Comparison of ENCODE assay signal across 9 cellular contexts in the genomic region with DNA sequence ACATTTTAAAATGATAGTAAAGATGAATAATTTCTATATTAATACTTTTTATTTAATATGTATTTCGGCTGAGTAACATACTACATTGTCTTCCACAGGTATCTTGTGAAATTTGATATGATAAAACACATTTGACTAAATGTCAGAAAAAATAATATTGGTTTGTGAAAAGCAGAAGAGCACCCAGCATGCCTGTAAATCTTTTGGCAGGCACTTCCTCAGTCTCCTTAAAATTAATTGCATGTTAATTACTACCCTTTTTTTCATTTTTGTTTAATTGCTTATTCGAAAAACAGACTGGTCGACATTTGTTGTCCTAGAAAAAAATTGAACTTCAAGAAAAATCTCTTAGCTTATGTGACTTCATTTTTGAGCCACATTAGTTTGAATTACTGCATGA. TPM values are rescaled to one million over a fixed set of nuclear protein-coding genes. Genes with fewer than 3 reads are reported as not detected.
DNase-seq lines count a peak whose midpoint lies in the region; ATAC-seq and TF ChIP-seq lines count a peak whose summit lies in the region.
"Had no signal": no experiment of that assay in that cellular context is flagged by ENCODE, and none has a peak within 500 bp of the region (broad histone marks: within the 10 kb centered on the region; RNA-seq: fewer than 3 reads in every experiment).

No MANE protein-coding gene starts in this region.

- H3K27me3 ChIP-seq in SK-N-SH (ENCODE audit: insufficient read depth) (no peaks in the 10 kb centered on the region), SU-DHL-6 (ENCODE audit: low read length) (no peaks in the 10 kb centered on the region), gastroesophageal sphincter (no peaks in the 10 kb centered on the region)

- peak overlapping the region; percentile 89 for H3K27ac Mint-ChIP-seq in stimulated activated effector memory CD8-positive, alpha-beta T cell treated with anti-CD3 and anti-CD28 coated beads, Interleukin-12 subunit alpha, Interleukin-12 subunit beta, amount 100 ng/mL, for 72 hours

- H3K9ac ChIP-seq in SK-N-SH: peak overlapping the region; percentile 90; the same call in 1 of the 2 replicates
- H3K9ac ChIP-seq in SU-DHL-6 (ENCODE audit: low read length): peak overlapping the region; percentile 55

- H3K4me3 ChIP-seq in SK-N-SH (ENCODE audit: low read depth in 2 of 2, low read length in 1 of 2) (peak overlapping the region; percentile 58 to 66; a peak in 3 of 4 replicates), SU-DHL-6 (ENCODE audit: insufficient read depth, low read length, poor library complexity, severe bottlenecking) (peak overlapping the region; percentile 58), gastroesophageal sphincter (peak overlapping the region in 1 of 2 donors; percentile 51)

- H3K36me3 ChIP-seq in SK-N-SH (replicated peaks in 1 of 2; ENCODE audit: control insufficient read depth in 1 of 2, insufficient read depth in 2 of 2, low read length in 1 of 2): no peaks in the 10 kb centered on the region
- no peaks in the 10 kb centered on the region; the same call in 1 of the 2 replicates for H3K36me3 ChIP-seq in SU-DHL-6 (ENCODE audit: low read length)
- H3K36me3 ChIP-seq in gastroesophageal sphincter: no peaks in the 10 kb centered on the region

- H3K9me2 ChIP-seq in SK-N-SH (no peaks in the 10 kb centered on the region), SU-DHL-6 (replicated peaks; ENCODE audit: insufficient read depth, low read length) (no peaks in the 10 kb centered on the region)

- WGBS in SK-N-SH (ENCODE audit: low lambda C conversion rate): 39% methylated on average over 3 of the region's 3 CpGs
- WGBS in gastroesophageal sphincter (ENCODE audit: low coverage in 1 of 2), 2 donors: 40 to 42% methylated on average over 3 of the region's 3 CpGs

- H3K27ac ChIP-seq in SK-N-SH (ENCODE audit: low read depth in 2 of 2, low read length in 1 of 2) (peak overlapping the region; percentile 93 to 99), SU-DHL-6 (ENCODE audit: low read depth, low read length) (peak overlapping the region; percentile 83), gastroesophageal sphincter (peak overlapping the region in 3 of 4 donors; percentile 81 to 90 (median 85))

- DNase-seq in SK-N-SH: no peak
- DNase-seq in stimulated activated effector memory CD8-positive, alpha-beta T cell treated with anti-CD3 and anti-CD28 coated beads, Interleukin-12 subunit alpha, Interleukin-12 subunit beta, amount 100 ng/mL, for 72 hours (ENCODE audit: low spot score in 2 of 2): no peak
- DNase-seq in stimulated activated naive CD4-positive, alpha-beta T cell (lab: John Stamatoyannopoulos, UW): no peak
- DNase-seq in stimulated activated CD4-positive, alpha-beta T cell treated with anti-CD3 and anti-CD28 coated beads, Interleukin-4, amount 100 ng/mL, for 1 hour: no peak
- DNase-seq: activated gamma-delta T cell had no signal

- peak overlapping the region; percentile 66; the same call in 1 of the 2 replicates for H3K4me2 ChIP-seq in SK-N-SH
- H3K4me2 ChIP-seq in SU-DHL-6 (ENCODE audit: low read depth, low read length, poor library complexity, severe bottlenecking): peak overlapping the region; percentile 91

- H3K36me3 Mint-ChIP-seq in stimulated activated effector memory CD8-positive, alpha-beta T cell treated with anti-CD3 and anti-CD28 coated beads, Interleukin-12 subunit alpha, Interleukin-12 subunit beta, amount 100 ng/mL, for 72 hours: peaks cover 8% of the 10 kb centered on the region

- H3K4me1 ChIP-seq in SK-N-SH (ENCODE audit: control insufficient read depth in 1 of 2, insufficient read depth in 2 of 2, low read depth in 1 of 2, low read length in 1 of 2): peaks cover 31 to 38% of the 10 kb centered on the region in 2 experiments; a peak in 3 of 4 replicates
- H3K4me1 ChIP-seq in gastroesophageal sphincter: peaks cover 2 to 77% (median 6%) of the 10 kb centered on the region in 3 donors

- H3K9me3 ChIP-seq in SK-N-SH (no peaks in the 10 kb centered on the region), SU-DHL-6 (ENCODE audit: insufficient read depth, low read length) (no peaks in the 10 kb centered on the region), gastroesophageal sphincter (no peaks in the 10 kb centered on the region)

- peaks cover 13% of the 10 kb centered on the region for H3K4me1 Mint-ChIP-seq in stimulated activated effector memory CD8-positive, alpha-beta T cell treated with anti-CD3 and anti-CD28 coated beads, Interleukin-12 subunit alpha, Interleukin-12 subunit beta, amount 100 ng/mL, for 72 hours

- no peak overlapping the region for H3K4me3 Mint-ChIP-seq in stimulated activated effector memory CD8-positive, alpha-beta T cell treated with anti-CD3 and anti-CD28 coated beads, Interleukin-12 subunit alpha, Interleukin-12 subunit beta, amount 100 ng/mL, for 72 hours

- H3F3A ChIP-seq in SK-N-SH (replicated peaks; ENCODE audit: insufficient read depth) (peaks cover 52% of the 10 kb centered on the region), SU-DHL-6 (ENCODE audit: insufficient read depth) (peaks cover 24% of the 10 kb centered on the region)

- ATAC-seq in SK-N-SH treated with all-trans-retinoic acid at 6 μM for 48 hours (no peak), gastroesophageal sphincter (no peak), GM18861 (IDR thresholded peaks at IDR 0.05; ENCODE audit: unreplicated experiment) (no peak)
- no peak for ATAC-seq in stimulated activated effector memory CD8-positive, alpha-beta T cell treated with anti-CD3 and anti-CD28 coated beads, Interleukin-12 subunit alpha, Interleukin-12 subunit beta, amount 100 ng/mL, for 72 hours

- H2AFZ ChIP-seq in SK-N-SH (ENCODE audit: low read depth) (no peak overlapping the region), SU-DHL-6 (ENCODE audit: low read depth, low read length, severe bottlenecking) (no peak overlapping the region)

- H3K79me2 ChIP-seq in SK-N-SH (ENCODE audit: insufficient read depth): peaks cover 65% of the 10 kb centered on the region
- H3K79me2 ChIP-seq in SU-DHL-6 (ENCODE audit: insufficient read depth, low read length): peaks cover 63% of the 10 kb centered on the region

- no peak for TF ChIP-seq CTCF in SK-N-SH (IDR thresholded peaks at IDR 0.05)
- no peak for TF ChIP-seq CTCF in SU-DHL-6 (IDR thresholded peaks at IDR 0.05; ENCODE audit: insufficient read depth, low read length, poor library complexity, severe bottlenecking)
- no peak for TF ChIP-seq CTCF in gastroesophageal sphincter (IDR thresholded peaks at IDR 0.05)

- TF ChIP-seq RAD21 in SK-N-SH (IDR thresholded peaks at IDR 0.05; ENCODE audit: low read length): no peak

- CTCF ChIA-PET in SK-N-SH (lab: Yijun Ruan, JAX): interaction anchor here (1.1 to 5.1 kb wide), 3 partner anchors 41 to 150 kb away, joined by 4 to 19 read pairs (median 6); a partner anchor contains a TSS

- H4K20me1 ChIP-seq in SK-N-SH (ENCODE audit: insufficient read depth) (no peaks in the 10 kb centered on the region), SU-DHL-6 (ENCODE audit: low read depth, low read length) (no peaks in the 10 kb centered on the region)

- POLR2A ChIA-PET in SK-N-SH (lab: Yijun Ruan, JAX): interaction anchor here (0.8 to 1.8 kb wide), 2 partner anchors 97 to 365 kb away, joined by 3 to 4 read pairs; a partner anchor contains a TSS

- no peaks in the 10 kb centered on the region for H3K9me3 Mint-ChIP-seq in stimulated activated effector memory CD8-positive, alpha-beta T cell treated with anti-CD3 and anti-CD28 coated beads, Interleukin-12 subunit alpha, Interleukin-12 subunit beta, amount 100 ng/mL, for 72 hours

- no peak for TF ChIP-seq POLR2A in gastroesophageal sphincter (IDR thresholded peaks at IDR 0.05)

- TF ChIP-seq EP300 in SK-N-SH (IDR thresholded peaks at IDR 0.05; ENCODE audit: borderline replicate concordance in 1 of 2, low read depth in 1 of 2, low read length in 1 of 2): no peak
- TF ChIP-seq EP300 in gastroesophageal sphincter (IDR thresholded peaks at IDR 0.05): no peak

TF ChIP-seq in SK-N-SH, 30 proteins besides CTCF, POLR2A, EP300 and RAD21 (continues in another document):
- TF ChIP-seq SIN3A (IDR thresholded peaks at IDR 0.05; ENCODE audit: borderline replicate concordance, low read depth, low read length) (no peak), TEAD4 (IDR thresholded peaks at IDR 0.05; ENCODE audit: borderline replicate concordance, insufficient read depth) (no peak), NFIC (IDR thresholded peaks at IDR 0.05; ENCODE audit: borderline replicate concordance) (no peak), FOXJ3 (CRISPR knock-in tag; IDR thresholded peaks at IDR 0.05) (no peak)
- TF ChIP-seq, protein P1, sequence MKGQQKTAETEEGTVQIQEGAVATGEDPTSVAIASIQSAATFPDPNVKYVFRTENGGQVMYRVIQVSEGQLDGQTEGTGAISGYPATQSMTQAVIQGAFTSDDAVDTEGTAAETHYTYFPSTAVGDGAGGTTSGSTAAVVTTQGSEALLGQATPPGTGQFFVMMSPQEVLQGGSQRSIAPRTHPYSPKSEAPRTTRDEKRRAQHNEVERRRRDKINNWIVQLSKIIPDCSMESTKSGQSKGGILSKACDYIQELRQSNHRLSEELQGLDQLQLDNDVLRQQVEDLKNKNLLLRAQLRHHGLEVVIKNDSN (IDR thresholded peaks at IDR 0.05; ENCODE audit: borderline replicate concordance, low read depth): no peak

TF ChIP-seq in SK-N-SH treated with all-trans-retinoic acid at 6 μM for 48 hours, 23 proteins besides CTCF, POLR2A, EP300 and RAD21 (continues in another document):
- TF ChIP-seq, protein P2, sequence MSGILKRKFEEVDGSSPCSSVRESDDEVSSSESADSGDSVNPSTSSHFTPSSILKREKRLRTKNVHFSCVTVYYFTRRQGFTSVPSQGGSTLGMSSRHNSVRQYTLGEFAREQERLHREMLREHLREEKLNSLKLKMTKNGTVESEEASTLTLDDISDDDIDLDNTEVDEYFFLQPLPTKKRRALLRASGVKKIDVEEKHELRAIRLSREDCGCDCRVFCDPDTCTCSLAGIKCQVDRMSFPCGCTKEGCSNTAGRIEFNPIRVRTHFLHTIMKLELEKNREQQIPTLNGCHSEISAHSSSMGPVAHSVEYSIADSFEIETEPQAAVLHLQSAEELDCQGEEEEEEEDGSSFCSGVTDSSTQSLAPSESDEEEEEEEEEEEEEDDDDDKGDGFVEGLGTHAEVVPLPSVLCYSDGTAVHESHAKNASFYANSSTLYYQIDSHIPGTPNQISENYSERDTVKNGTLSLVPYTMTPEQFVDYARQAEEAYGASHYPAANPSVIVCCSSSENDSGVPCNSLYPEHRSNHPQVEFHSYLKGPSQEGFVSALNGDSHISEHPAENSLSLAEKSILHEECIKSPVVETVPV (CRISPR knock-in tag; IDR thresholded peaks at IDR 0.05): no peak

RNA-seq across cellular contexts. Expression of a gene that starts 40.6 kb away (rescaled TPM):
- polyA plus RNA-seq in SK-N-SH (2012; rRNA removed): 11.8 and 17.9 TPM in 2 replicates
- polyA plus RNA-seq in SK-N-SH (2012; cell fraction: cytosol; rRNA removed): 21.8 and 22.7 TPM in 2 replicates
- polyA plus RNA-seq in SK-N-SH (2012; cell fraction: nucleus; rRNA removed): 4.3 and 11.1 TPM in 2 replicates
- 10 to 100 TPM; 16.6 to 26.0 (median 22.6) TPM for total RNA-seq in gastroesophageal sphincter

RNA-seq across cellular contexts. Expression of a gene that starts 48.5 kb away (rescaled TPM):
- polyA plus RNA-seq in SK-N-SH (2012; rRNA removed): 2.0 and 2.7 TPM in 2 replicates
- polyA plus RNA-seq in SK-N-SH (2012; cell fraction: cytosol; rRNA removed): 3.4 and 4.3 TPM in 2 replicates
- 2.6 and 3.7 TPM in 2 replicates for polyA plus RNA-seq in SK-N-SH (2012; cell fraction: nucleus; rRNA removed)
- total RNA-seq in gastroesophageal sphincter: 10 to 100 TPM in 3 of 4 donors, 1 to 10 TPM in 1; 9.1 to 21.4 (median 12.3) TPM
